ENCODE assay signal across 9 cellular contexts in the genomic region with DNA sequence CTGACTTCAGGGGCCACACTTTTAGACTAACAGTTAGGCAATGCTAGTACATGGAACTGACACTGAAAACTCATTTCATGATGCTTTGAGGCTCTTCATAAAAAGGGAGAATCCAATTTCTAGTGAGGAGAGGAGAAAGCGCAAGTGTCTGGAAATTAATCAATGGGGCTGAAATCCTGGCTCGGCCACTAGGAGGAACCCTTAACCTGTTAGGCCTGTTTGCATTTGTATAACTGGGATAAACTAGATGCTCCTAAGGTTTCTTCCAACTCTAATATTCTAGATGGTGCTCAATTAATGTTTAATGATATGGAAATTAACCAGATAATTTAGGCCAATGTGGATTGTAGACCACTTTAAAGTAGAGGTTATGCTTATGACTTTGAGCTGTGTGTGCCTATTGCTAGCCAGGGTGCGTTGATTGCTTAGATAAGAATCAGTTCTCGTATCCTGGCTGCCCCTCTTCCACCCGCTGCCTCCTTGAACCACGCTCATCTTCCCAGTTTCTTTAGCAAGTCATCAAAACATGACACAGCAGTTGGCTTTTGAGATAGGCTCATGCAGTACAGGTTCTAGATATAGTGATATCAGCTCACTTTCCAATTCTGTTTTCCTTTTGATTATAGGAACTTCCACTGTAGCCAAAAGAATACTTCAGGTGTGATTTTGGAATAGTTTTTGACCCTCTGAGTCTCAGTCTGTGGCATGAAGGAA. TPM values are rescaled to one million over a fixed set of nuclear protein-coding genes. Genes with fewer than 3 reads are reported as not detected.
A peak's percentile ranks its signal among the peaks of the same experiment; 100 is the strongest.
DNase-seq lines count a peak whose midpoint lies in the region; FAIRE-seq and TF ChIP-seq lines count a peak whose summit lies in the region.
"Had no signal": no experiment of that assay in that cellular context is flagged by ENCODE, and none has a peak within 500 bp of the region (broad histone marks: within the 10 kb centered on the region; RNA-seq: fewer than 3 reads in every experiment).

No MANE protein-coding gene starts in this region.

- intact Hi-C loops in thyroid gland (cut with DNase I): no loop called here

- no peak overlapping the region for H3K9ac ChIP-seq in mesenchymal stem cell (ENCODE audit: low read length)

- H3K23ac ChIP-seq in mesenchymal stem cell (ENCODE audit: low read length in 2 of 2): no peak overlapping the region

- no peak overlapping the region for H3K4me2 ChIP-seq in mesenchymal stem cell (ENCODE audit: low read length, poor library complexity, severe bottlenecking)

- no peak overlapping the region for H3K18ac ChIP-seq in mesenchymal stem cell (ENCODE audit: low read depth in 1 of 2, low read length in 2 of 2)

- no peak overlapping the region for H3K4ac ChIP-seq in mesenchymal stem cell (ENCODE audit: low read depth in 1 of 2, low read length in 2 of 2)

- H3K4me3 ChIP-seq in HFF-Myc (replicated peaks; ENCODE audit: low read depth, low read length) (no peak overlapping the region), WI38 (ENCODE audit: low read depth, low read length) (no peak overlapping the region), mesenchymal stem cell (ENCODE audit: insufficient read depth in 1 of 2, low read depth in 1 of 2, low read length in 2 of 2) (no peak overlapping the region), thyroid gland (replicated peaks in 1 of 3) (no peak overlapping the region), suprapubic skin (no peak overlapping the region)

- 52% methylated on average over 4 of the region's 6 CpGs for WGBS in mesenchymal stem cell
- WGBS in thyroid gland, 2 donors: 55 to 61% methylated on average over 6 of the region's 6 CpGs
- WGBS in suprapubic skin: 45% methylated on average over 6 of the region's 6 CpGs

- peaks cover 14 to 18% of the 10 kb centered on the region in 2 experiments for H3K27me3 ChIP-seq in mesenchymal stem cell (ENCODE audit: control insufficient read depth in 1 of 2, insufficient read depth in 1 of 2, low read length in 2 of 2)
- no peaks in the 10 kb centered on the region for H3K27me3 ChIP-seq in thyroid gland
- no peaks in the 10 kb centered on the region for H3K27me3 ChIP-seq in suprapubic skin

- H3K9me3 ChIP-seq in mesenchymal stem cell (ENCODE audit: control insufficient read depth, low read length): no peaks in the 10 kb centered on the region
- no peaks in the 10 kb centered on the region for H3K9me3 ChIP-seq in thyroid gland
- no peaks in the 10 kb centered on the region for H3K9me3 ChIP-seq in suprapubic skin

- H4K8ac ChIP-seq in mesenchymal stem cell (ENCODE audit: low read length): no peak overlapping the region

- H2AK5ac ChIP-seq in mesenchymal stem cell (ENCODE audit: low read length, severe bottlenecking): no peak overlapping the region

- H2AFZ ChIP-seq in mesenchymal stem cell (ENCODE audit: low read depth, low read length): no peak overlapping the region

- no peaks in the 10 kb centered on the region for H3K36me3 ChIP-seq in mesenchymal stem cell (ENCODE audit: control insufficient read depth in 1 of 2, insufficient read depth in 2 of 2, low read depth in 1 of 2, low read length in 2 of 2)
- H3K36me3 ChIP-seq in thyroid gland: no peaks in the 10 kb centered on the region
- H3K36me3 ChIP-seq in suprapubic skin: no peaks in the 10 kb centered on the region

- H2BK5ac ChIP-seq in mesenchymal stem cell (ENCODE audit: low read depth, low read length, poor library complexity, severe bottlenecking): no peak overlapping the region

- no peak overlapping the region for H3K27ac ChIP-seq in mesenchymal stem cell (ENCODE audit: low read length, poor library complexity, severe bottlenecking)
- no peak overlapping the region for H3K27ac ChIP-seq in thyroid gland
- H3K27ac ChIP-seq in suprapubic skin: no peak overlapping the region

- H3K4me1 ChIP-seq in mesenchymal stem cell (ENCODE audit: control insufficient read depth, insufficient read depth, low read depth, low read length) (no peaks in the 10 kb centered on the region), thyroid gland (no peaks in the 10 kb centered on the region), suprapubic skin (no peaks in the 10 kb centered on the region)

- H2BK15ac ChIP-seq in mesenchymal stem cell (ENCODE audit: low read depth, poor library complexity, severe bottlenecking): no peak overlapping the region

- H2BK12ac ChIP-seq in mesenchymal stem cell (ENCODE audit: low read length in 2 of 2): no peak overlapping the region

- H3K79me1 ChIP-seq in mesenchymal stem cell (replicated peaks; ENCODE audit: low read length, poor library complexity, severe bottlenecking): no peaks in the 10 kb centered on the region

- TF ChIP-seq POLR2A in thyroid gland (IDR thresholded peaks at IDR 0.05) (no peak), suprapubic skin (IDR thresholded peaks at IDR 0.05) (no peak)

- DNase-seq in D721Med (ENCODE audit: insufficient read length, low spot score): no peak
- DNase-seq in HFF-Myc (ENCODE audit: extremely low read depth, low read depth): no peak
- peak; percentile 17 for DNase-seq in mesenchymal stem cell
- DNase-seq in thyroid gland: no peak
- DNase-seq in suprapubic skin (ENCODE audit: low spot score in 2 of 2): no peak
- no peak for DNase-seq in DMS79 treated with DMSO at 0.1 percent for 48 hours (lab: John Stamatoyannopoulos, UW)
- DNase-seq: activated effector memory CD4-positive, alpha-beta T cell treated with anti-CD3 and anti-CD28 coated beads, Interleukin-2, amount 50 U/mL, for 16 hours; naive B cell had no signal

- TF ChIP-seq CTCF in D721Med (IDR thresholded peaks at IDR 0.05; ENCODE audit: insufficient read depth, missing control alignments): peak; percentile 52
- TF ChIP-seq CTCF in HFF-Myc (IDR thresholded peaks at IDR 0.05; ENCODE audit: low read depth, low read length, missing control alignments): peak; percentile 57
- peak; percentile 21; the same call in 1 of the 2 replicates for TF ChIP-seq CTCF in WI38 (IDR thresholded peaks at IDR 0.05; ENCODE audit: low read depth, low read length)
- peak in 2 of 6 experiments; percentile 8 to 34 for TF ChIP-seq CTCF in thyroid gland (IDR thresholded peaks at IDR 0.05)
- peak in 1 of 2 donors; percentile 20 for TF ChIP-seq CTCF in suprapubic skin (IDR thresholded peaks at IDR 0.05)

- no peak overlapping the region for H3K14ac ChIP-seq in mesenchymal stem cell (ENCODE audit: low read length in 2 of 2)

- H4K91ac ChIP-seq in mesenchymal stem cell (ENCODE audit: low read length): no peak overlapping the region

- no peak for FAIRE-seq in D721Med (lab: Jason Lieb, UNC)

- H2BK120ac ChIP-seq in mesenchymal stem cell (ENCODE audit: low read depth, low read length): no peak overlapping the region

- no peak for TF ChIP-seq EP300 in suprapubic skin (IDR thresholded peaks at IDR 0.05)

RNA-seq across cellular contexts. Expression of gene CRBN, which starts 16.8 kb away (rescaled TPM):
- 20.3 TPM for polyA plus RNA-seq in mesenchymal stem cell (2013, experiment 1 of 2)
- 20.1 TPM for polyA plus RNA-seq in mesenchymal stem cell (2013, experiment 2 of 2)
- total RNA-seq in thyroid gland (100 to 1,000 TPM in 2 of 4 donors, 10 to 100 TPM in 2; 74.3 to 138 (median 91.4) TPM), suprapubic skin (100 to 1,000 TPM in 1 of 4 donors, 10 to 100 TPM in 3; 38.9 to 140 (median 78.1) TPM)
